12 cellular contexts compared by ENCODE assay signal in genomic region chr11:33761471-33761870, GRCh38. TPM values are rescaled to one million over a fixed set of nuclear protein-coding genes. Genes with fewer than 3 reads are reported as not detected.
DNase-seq lines count a peak whose midpoint lies in the region; ATAC-seq and TF ChIP-seq lines count a peak whose summit lies in the region.
"Had no signal": no experiment of that assay in that cellular context is flagged by ENCODE, and none has a peak within 500 bp of the region (broad histone marks: within the 10 kb centered on the region; RNA-seq: fewer than 3 reads in every experiment).

No MANE protein-coding gene starts in this region.

- intact Hi-C loops in thyroid gland (cut with DNase I) = no loop called here

- ATAC-seq in GM18909 (IDR thresholded peaks at IDR 0.05; ENCODE audit: poor library complexity, unreplicated experiment) = peak; percentile 88
- peak; percentile 77 for ATAC-seq in GM21825 (IDR thresholded peaks at IDR 0.05; ENCODE audit: unreplicated experiment)
- ATAC-seq in HG03108 (IDR thresholded peaks at IDR 0.05; ENCODE audit: unreplicated experiment) = peak; percentile 86
- ATAC-seq: activated T-cell treated with anti-CD3 and anti-CD28 coated beads, Interleukin-2, amount 50 U/mL, for 4 hours had no signal

- no peaks in the 10 kb centered on the region for H3K9me3 ChIP-seq in thyroid gland

- no peak for TF ChIP-seq POLR2A in thyroid gland (IDR thresholded peaks at IDR 0.05)

- H3K4me1 ChIP-seq in thyroid gland = no peaks in the 10 kb centered on the region

- TF ChIP-seq CTCF in thyroid gland (IDR thresholded peaks at IDR 0.05) = no peak

- no peak overlapping the region for H3K4me3 ChIP-seq in thyroid gland (replicated peaks in 1 of 3)

- H3K27ac ChIP-seq in thyroid gland = no peak overlapping the region

- DNase-seq in HK-2 (ENCODE audit: unreplicated experiment) (no peak), thyroid gland (no peak), Ammon's horn (ENCODE audit: low spot score) (no peak), NCI-H69 (lab: John Stamatoyannopoulos, UW) (no peak)
- DNase-seq: activated CD4-positive, CD25-positive, alpha-beta regulatory T cell treated with anti-CD3 and anti-CD28 coated beads, Interleukin-2, amount 50 U/mL, for 72 hours; activated T-cell treated with anti-CD3 and anti-CD28 coated beads, Interleukin-2, amount 50 U/mL, for 4 hours; CD4-positive, alpha-beta memory T cell; NCI-H1092 treated with DMSO at 0.1 percent for 48 hours; T-helper 1 cell had no signal

- peaks cover 29 to 36% of the 10 kb centered on the region in 2 donors for H3K36me3 ChIP-seq in thyroid gland

- no peaks in the 10 kb centered on the region for H3K27me3 ChIP-seq in thyroid gland

- WGBS in thyroid gland, 2 donors = 86 to 100% methylated on average over 2 of the region's 2 CpGs

RNA-seq across cellular contexts. Expression of gene FBXO3, which starts 12.8 kb away (rescaled TPM):
- 10 to 100 TPM; 55.8 to 82.0 (median 57.7) TPM for total RNA-seq in thyroid gland

RNA-seq across cellular contexts. Expression of gene CD59, which starts 25.2 kb away (rescaled TPM):
- 100 to 1,000 TPM; 367 to 562 (median 504) TPM for total RNA-seq in thyroid gland
